21 cellular contexts compared by ENCODE assay signal in genomic region chr7:142569851-142570250, GRCh38.
DNase-seq lines count a peak whose midpoint lies in the region; TF ChIP-seq lines count a peak whose summit lies in the region.
"Had no signal": no experiment of that assay in that cellular context is flagged by ENCODE, and none has a peak within 500 bp of the region (broad histone marks: within the 10 kb centered on the region; RNA-seq: fewer than 3 reads in every experiment).

No MANE protein-coding gene starts in this region.

- intact Hi-C loops in CD4-positive, alpha-beta memory T cell (cut with micrococcal nuclease): no loop called here

- WGBS in GM23248 (ENCODE audit: low coverage in 1 of 2, low lambda C conversion rate in 2 of 2, missing lambda C conversion rate in 2 of 2), 2 experiments: 100% methylated on average over 1 of the region's 1 CpG

- H4K20me1 ChIP-seq in GM23248 (ENCODE audit: insufficient read depth): no peaks in the 10 kb centered on the region

- POLR2A ChIA-PET in CD4-positive, alpha-beta memory T cell (lab: Charles Lee; ENCODE audit: partially characterized antibody): no interaction called here

- H3K4me3 Mint-ChIP-seq in CD4-positive, alpha-beta memory T cell: no peak overlapping the region
- H3K4me3 Mint-ChIP-seq in mesothelial cell of epicardium: no peak overlapping the region
- H3K4me3 Mint-ChIP-seq: CD14-positive monocyte, GM23338 had no signal

- H3K9ac ChIP-seq in GM23248 (no peak overlapping the region), adipocyte (ENCODE audit: low read length) (peak overlapping the region; percentile 8)

- H3K27me3 Mint-ChIP-seq in CD4-positive, alpha-beta memory T cell: peaks cover 4 to 8% of the 10 kb centered on the region in 2 donors
- H3K27me3 Mint-ChIP-seq in mesothelial cell of epicardium (ENCODE audit: low read depth): no peaks in the 10 kb centered on the region

- CTCF ChIA-PET in CD4-positive, alpha-beta memory T cell (lab: Charles Lee; ENCODE audit: partially characterized antibody): interaction anchor here (0.9 to 1.9 kb wide), 3 partner anchors 11 to 18 kb away, joined by 3 to 7 read pairs (median 4); no protein-coding TSS in a partner anchor

- peaks cover 0 to 8% of the 10 kb centered on the region in 2 donors for H3K36me3 Mint-ChIP-seq in CD4-positive, alpha-beta memory T cell
- H3K36me3 Mint-ChIP-seq in mesothelial cell of epicardium: no peaks in the 10 kb centered on the region
- H3K36me3 Mint-ChIP-seq: CD14-positive monocyte had no signal

- no peak for TF ChIP-seq CTCF in fibroblast of the aortic adventitia (IDR thresholded peaks at IDR 0.05; ENCODE audit: insufficient read depth, low read length)
- no peak for TF ChIP-seq CTCF in mesothelial cell of epicardium (IDR thresholded peaks at IDR 0.05; ENCODE audit: unreplicated experiment)

- H3K36me3 ChIP-seq in GM23248 (ENCODE audit: low read depth): no peaks in the 10 kb centered on the region
- no peaks in the 10 kb centered on the region for H3K36me3 ChIP-seq in adipocyte (ENCODE audit: control insufficient read depth, insufficient read depth, low read length, severe bottlenecking)
- no peaks in the 10 kb centered on the region for H3K36me3 ChIP-seq in CD4-positive, alpha-beta memory T cell (ENCODE audit: insufficient read depth, low read length)

- H2AFZ ChIP-seq in GM23248: peak overlapping the region; percentile 28; the same call in 1 of the 2 replicates
- H2AFZ ChIP-seq: GM23338 had no signal

- no peaks in the 10 kb centered on the region for H3K79me2 ChIP-seq in GM23248 (ENCODE audit: insufficient read depth)

- in situ Hi-C loops in GM23248 (cut with MboI): loop anchor here (25.0 kb wide), 1 partner anchor 917 kb away; the partner anchor contains the start of gene TAS2R41

- H3K27me3 ChIP-seq in GM23248 (replicated peaks; ENCODE audit: insufficient read depth) (no peaks in the 10 kb centered on the region), adipocyte (replicated peaks; ENCODE audit: control insufficient read depth, insufficient read depth, low read length) (no peaks in the 10 kb centered on the region)
- H3K27me3 ChIP-seq in CD4-positive, alpha-beta memory T cell (ENCODE audit: insufficient read depth, low read length): no peaks in the 10 kb centered on the region

- no peak overlapping the region for H3K4me3 ChIP-seq in GM23248
- H3K4me3 ChIP-seq in adipocyte (ENCODE audit: low read length): no peak overlapping the region
- no peak overlapping the region for H3K4me3 ChIP-seq in fibroblast of the aortic adventitia (ENCODE audit: low read depth, low read length)
- H3K4me3 ChIP-seq in CD4-positive, alpha-beta memory T cell (ENCODE audit: low read length in 2 of 2): no peak overlapping the region
- H3K4me3 ChIP-seq: GM23338 had no signal

- no peak overlapping the region for H3K4me2 ChIP-seq in GM23248 (ENCODE audit: unreplicated experiment)
- H3K4me2 ChIP-seq: GM23338 had no signal

- H3K9me3 Mint-ChIP-seq in CD4-positive, alpha-beta memory T cell: no peaks in the 10 kb centered on the region
- peaks cover 24% of the 10 kb centered on the region for H3K9me3 Mint-ChIP-seq in mesothelial cell of epicardium

- no peak for DNase-seq in GM23248
- no peak for DNase-seq in adipocyte (ENCODE audit: low read depth)
- peak; percentile 63 for DNase-seq in fibroblast of the aortic adventitia (ENCODE audit: low read depth)
- no peak for DNase-seq in CD4-positive, alpha-beta memory T cell
- DNase-seq in hippocampal formation (lab: John Stamatoyannopoulos, UW): no peak
- DNase-seq in glomerular visceral epithelial cell (ENCODE audit: extremely low spot score): no peak
- no peak for DNase-seq in mesothelial cell of epicardium (ENCODE audit: low spot score in 2 of 2, unreplicated experiment in 2 of 2)
- DNase-seq: ACHN; AML-193; DMS79 treated with DMSO at 0.1 percent for 48 hours; GDM1; KG1; NCI-H1105 treated with DMSO at 0.1 percent for 48 hours; NCI-H1694; NCI-H2081 treated with DMSO at 0.1 percent for 48 hours; NCI-H510A; NCI-H748 treated with DMSO at 0.1 percent for 48 hours; NK-92 treated with Interleukin-12 subunit alpha and Interleukin-12 subunit beta, amount 100 ng/mL, for 24 hours; SHP77 treated with DMSO at 0.1 percent for 48 hours had no signal

- peaks cover 31% of the 10 kb centered on the region for H3F3A ChIP-seq in GM23248 (ENCODE audit: insufficient read depth)

- no peaks in the 10 kb centered on the region for H3K9me2 ChIP-seq in GM23248 (ENCODE audit: insufficient read depth)

- H3K4me1 Mint-ChIP-seq in CD4-positive, alpha-beta memory T cell: peaks cover 0 to 5% (median 0%) of the 10 kb centered on the region in 4 donors
- H3K4me1 Mint-ChIP-seq in mesothelial cell of epicardium: peaks cover 5% of the 10 kb centered on the region

- H3K4me1 ChIP-seq in GM23248 (ENCODE audit: insufficient read depth) (peaks cover 31% of the 10 kb centered on the region), adipocyte (ENCODE audit: control insufficient read depth, insufficient read depth, low read length) (peaks cover 41% of the 10 kb centered on the region)
- H3K4me1 ChIP-seq in CD4-positive, alpha-beta memory T cell (ENCODE audit: insufficient read depth, low read length): no peaks in the 10 kb centered on the region

- H3K9me3 ChIP-seq in GM23248 (ENCODE audit: low read depth): no peaks in the 10 kb centered on the region
- H3K9me3 ChIP-seq in adipocyte (ENCODE audit: control insufficient read depth, low read length): no peaks in the 10 kb centered on the region
- H3K9me3 ChIP-seq in CD4-positive, alpha-beta memory T cell (ENCODE audit: control insufficient read depth in 1 of 2, low read length in 2 of 2): no peaks in the 10 kb centered on the region

- H3K27ac Mint-ChIP-seq in CD4-positive, alpha-beta memory T cell: no peak overlapping the region
- H3K27ac Mint-ChIP-seq in mesothelial cell of epicardium: no peak overlapping the region
- H3K27ac Mint-ChIP-seq: GM23338 had no signal

- H3K27ac ChIP-seq in GM23248: no peak overlapping the region
- H3K27ac ChIP-seq in CD4-positive, alpha-beta memory T cell (ENCODE audit: low read depth, low read length): no peak overlapping the region
